8 cellular contexts compared by ENCODE assay signal in genomic region chr7:95509199-95509598, GRCh38. TPM values are rescaled to one million over a fixed set of nuclear protein-coding genes. Genes with fewer than 3 reads are reported as not detected.
DNase-seq lines count a peak whose midpoint lies in the region; ATAC-seq and TF ChIP-seq lines count a peak whose summit lies in the region.

No MANE protein-coding gene starts in this region.

- peak; percentile 45 for ATAC-seq in GM19043 (IDR thresholded peaks at IDR 0.05; ENCODE audit: low read depth, unreplicated experiment)
- peak; percentile 38 for ATAC-seq in HG03460 (IDR thresholded peaks at IDR 0.05; ENCODE audit: unreplicated experiment)
- no peak for ATAC-seq in upper lobe of right lung
- ATAC-seq in heart right ventricle = no peak

- peak; percentile 55 for DNase-seq in SK-N-DZ (ENCODE audit: low spot score)
- no peak for DNase-seq in activated CD4-positive, CD25-positive, alpha-beta regulatory T cell treated with anti-CD3 and anti-CD28 coated beads, Interleukin-2, amount 50 U/mL, for 72 hours
- DNase-seq in upper lobe of right lung = no peak
- no peak for DNase-seq in heart right ventricle
- DNase-seq in epidermal melanocyte (ENCODE audit: insufficient read length, low spot score) = no peak

- H3K9me3 ChIP-seq in iPS-18a (ENCODE audit: control insufficient read depth, low read depth, low read length) (no peaks in the 10 kb centered on the region), upper lobe of right lung (no peaks in the 10 kb centered on the region), heart right ventricle (no peaks in the 10 kb centered on the region)

- no peaks in the 10 kb centered on the region for H3K36me3 ChIP-seq in iPS-18a (ENCODE audit: control insufficient read depth, low read depth, low read length)
- H3K36me3 ChIP-seq in upper lobe of right lung = no peaks in the 10 kb centered on the region
- H3K36me3 ChIP-seq in heart right ventricle = no peaks in the 10 kb centered on the region

- no peaks in the 10 kb centered on the region for H3K27me3 ChIP-seq in iPS-18a (ENCODE audit: control insufficient read depth, insufficient read depth, low read length)
- H3K27me3 ChIP-seq in upper lobe of right lung = peaks cover 6% of the 10 kb centered on the region
- peaks cover 0 to 3% (median 0%) of the 10 kb centered on the region in 7 donors for H3K27me3 ChIP-seq in heart right ventricle

- no peak overlapping the region for H3K9ac ChIP-seq in iPS-18a (ENCODE audit: low read length)

- intact Hi-C loops in upper lobe of right lung (cut with DNase I) = no loop called here
- intact Hi-C loops in heart right ventricle (cut with DNase I) = no loop called here

- H3K4me3 ChIP-seq in iPS-18a (ENCODE audit: low read length) (no peak overlapping the region), upper lobe of right lung (no peak overlapping the region), heart right ventricle (no peak overlapping the region)

- WGBS in heart right ventricle, 2 donors = 35 to 44% methylated on average over 5 of the region's 5 CpGs

- TF ChIP-seq CTCF in upper lobe of right lung (IDR thresholded peaks at IDR 0.05) (no peak), heart right ventricle (IDR thresholded peaks at IDR 0.05) (no peak)

- H3K4me1 ChIP-seq in iPS-18a (ENCODE audit: control insufficient read depth, low read depth, low read length) = peaks cover 16% of the 10 kb centered on the region
- no peaks in the 10 kb centered on the region for H3K4me1 ChIP-seq in upper lobe of right lung
- peaks cover 0 to 4% (median 0%) of the 10 kb centered on the region in 9 donors for H3K4me1 ChIP-seq in heart right ventricle

- peak overlapping the region; percentile 49 for H3K27ac ChIP-seq in iPS-18a (ENCODE audit: low read length)
- no peak overlapping the region for H3K27ac ChIP-seq in upper lobe of right lung
- no peak overlapping the region for H3K27ac ChIP-seq in heart right ventricle

RNA-seq across cellular contexts. Expression of gene ASB4, which starts 23.5 kb away (rescaled TPM):
- polyA plus RNA-seq in SK-N-DZ (2014; cell fraction: cytosol; rRNA removed) = 0.08 and 0.12 TPM in 2 replicates
- polyA plus RNA-seq in SK-N-DZ (2014; cell fraction: nucleus; rRNA removed) = 0.05 TPM in 2 replicates
- 0.49 TPM for total RNA-seq in upper lobe of right lung
- 1 to 10 TPM; 1.3 to 7.1 (median 3.1) TPM for total RNA-seq in heart right ventricle
- 1 to 10 TPM in 1 of 2 donors, under 1 TPM in 1; 0.26 to 1.7 TPM for polyA plus RNA-seq in heart right ventricle

Comparison
In these comparisons a context has a peak if more than half of its experiments do, and no peak if none do; other contexts are left out.
1. ATAC-seq: peak in GM19043 (single experiment) and HG03460 (single experiment); none in upper lobe of right lung (single experiment) and heart right ventricle (0 of 8).